In the genomic region with DNA sequence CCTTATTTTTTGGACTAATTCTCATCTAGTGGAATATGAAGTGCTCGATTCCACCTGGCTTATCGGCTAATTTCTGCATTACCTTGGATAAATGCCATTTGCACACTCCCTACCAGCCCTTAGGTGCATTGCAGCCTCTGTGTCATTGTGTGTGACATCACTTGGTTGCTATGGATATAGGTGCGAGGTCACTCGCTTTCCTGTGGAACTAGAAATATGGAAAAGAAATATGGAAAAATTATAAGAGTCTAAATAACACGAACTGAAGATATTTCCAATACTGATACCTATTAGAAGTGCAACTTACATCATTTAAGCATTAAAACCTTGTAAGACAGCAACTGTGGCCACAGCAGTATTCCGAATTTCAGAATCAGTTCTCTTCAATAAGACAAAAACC, we compare ENCODE assay signal across 8 cellular contexts. TPM values are rescaled to one million over a fixed set of nuclear protein-coding genes. Genes with fewer than 3 reads are reported as not detected.
DNase-seq lines count a peak whose midpoint lies in the region; ATAC-seq and TF ChIP-seq lines count a peak whose summit lies in the region.

No MANE protein-coding gene starts in this region.

- H3K4me3 ChIP-seq in Caco-2 (ENCODE audit: low read depth, low read length) = peak overlapping the region; percentile 91
- peak overlapping the region; percentile 86 for H3K4me3 ChIP-seq in Karpas-422 (ENCODE audit: low read length)
- H3K4me3 ChIP-seq in iPS-20b (ENCODE audit: low read length) = peak overlapping the region; percentile 92
- H3K4me3 ChIP-seq in subcutaneous abdominal adipose tissue (ENCODE audit: low read depth in 1 of 5, low read length in 5 of 5) = peak overlapping the region; percentile 87 to 99 (median 96)

- peaks cover 7% of the 10 kb centered on the region for H3K4me1 Mint-ChIP-seq in Caco-2 (ENCODE audit: low read depth, unreplicated experiment)
- peaks cover 44% of the 10 kb centered on the region for H3K4me1 Mint-ChIP-seq in activated CD8-positive, alpha-beta T cell treated with anti-CD3 and anti-CD28 coated beads, Interleukin-2, amount 10 ng/mL, durations not matched to agents 7 days and 5 days (ENCODE audit: low read depth)

- H3K27ac ChIP-seq in Karpas-422 (ENCODE audit: low read length) = peak overlapping the region; percentile 77
- H3K27ac ChIP-seq in iPS-20b (ENCODE audit: low read length) = no peak overlapping the region
- peak overlapping the region; percentile 99 for H3K27ac ChIP-seq in subcutaneous abdominal adipose tissue (ENCODE audit: low read depth, low read length)

- no peak overlapping the region for H2AFZ ChIP-seq in Karpas-422 (ENCODE audit: low read length)

- H3K27me3 ChIP-seq in Caco-2 (replicated peaks; ENCODE audit: control insufficient read depth, insufficient read depth, low read length) (no peaks in the 10 kb centered on the region), Karpas-422 (ENCODE audit: low read length) (no peaks in the 10 kb centered on the region), iPS-20b (ENCODE audit: insufficient read depth, low read length) (no peaks in the 10 kb centered on the region), subcutaneous abdominal adipose tissue (ENCODE audit: control insufficient read depth in 5 of 5, insufficient read depth in 4 of 5, low read length in 5 of 5) (no peaks in the 10 kb centered on the region)

- peak overlapping the region; percentile 95 for H3K4me2 ChIP-seq in Karpas-422 (ENCODE audit: low read depth, low read length, poor library complexity, severe bottlenecking)

- ATAC-seq in activated CD8-positive, alpha-beta T cell treated with anti-CD3 and anti-CD28 coated beads, Interleukin-2, amount 10 ng/mL, durations not matched to agents 7 days and 5 days = no peak
- no peak for ATAC-seq in HG03571 (IDR thresholded peaks at IDR 0.05; ENCODE audit: unreplicated experiment)

- H3K9me3 ChIP-seq in Caco-2 (no peaks in the 10 kb centered on the region), Karpas-422 (ENCODE audit: low read length) (no peaks in the 10 kb centered on the region), iPS-20b (ENCODE audit: insufficient read depth, low read depth, low read length) (no peaks in the 10 kb centered on the region; the same call in 1 of the 2 replicates), subcutaneous abdominal adipose tissue (ENCODE audit: control insufficient read depth in 5 of 5, low read length in 5 of 5) (no peaks in the 10 kb centered on the region)

- no peaks in the 10 kb centered on the region for H3K27me3 Mint-ChIP-seq in Caco-2 (ENCODE audit: insufficient read depth, unreplicated experiment)
- no peaks in the 10 kb centered on the region for H3K27me3 Mint-ChIP-seq in activated CD8-positive, alpha-beta T cell treated with anti-CD3 and anti-CD28 coated beads, Interleukin-2, amount 10 ng/mL, durations not matched to agents 7 days and 5 days (ENCODE audit: low read depth)

- intact Hi-C loops in Caco-2 (cut with micrococcal nuclease; ENCODE audit: unreplicated experiment) = loop anchor here (5.0 kb wide), 1 partner anchor 65 kb away; no protein-coding TSS in a partner anchor

- H3K27ac Mint-ChIP-seq in Caco-2 (ENCODE audit: unreplicated experiment) = peak overlapping the region; percentile 89
- H3K27ac Mint-ChIP-seq in activated CD8-positive, alpha-beta T cell treated with anti-CD3 and anti-CD28 coated beads, Interleukin-2, amount 10 ng/mL, durations not matched to agents 7 days and 5 days = peak overlapping the region; percentile 98

- peaks cover 53% of the 10 kb centered on the region for H4K20me1 ChIP-seq in Karpas-422 (ENCODE audit: insufficient read depth, low read depth, low read length)

- DNase-seq in Caco-2 = peak in 1 of 2 experiments; percentile 43
- DNase-seq in Karpas-422 = no peak
- no peak for DNase-seq in activated CD8-positive, alpha-beta T cell treated with anti-CD3 and anti-CD28 coated beads, Interleukin-2, amount 10 ng/mL, durations not matched to agents 7 days and 5 days
- DNase-seq in NCI-H1930 (lab: John Stamatoyannopoulos, UW) = no peak
- no peak for DNase-seq in AG08396 (ENCODE audit: low spot score)

- peak overlapping the region; percentile 86 for H3K9ac ChIP-seq in Karpas-422 (ENCODE audit: low read length)
- H3K9ac ChIP-seq in iPS-20b (ENCODE audit: low read depth, low read length) = peak overlapping the region; percentile 96; the same call in 1 of the 2 replicates
- peak overlapping the region; percentile 89 to 99 (median 94) for H3K9ac ChIP-seq in subcutaneous abdominal adipose tissue (ENCODE audit: low read length in 5 of 5)

- H3K36me3 Mint-ChIP-seq in Caco-2 (ENCODE audit: insufficient read depth, unreplicated experiment) = peaks cover 76% of the 10 kb centered on the region
- peaks cover 43% of the 10 kb centered on the region for H3K36me3 Mint-ChIP-seq in activated CD8-positive, alpha-beta T cell treated with anti-CD3 and anti-CD28 coated beads, Interleukin-2, amount 10 ng/mL, durations not matched to agents 7 days and 5 days (ENCODE audit: low read depth)

- no peak for TF ChIP-seq CTCF in Caco-2 (IDR thresholded peaks at IDR 0.05; ENCODE audit: insufficient read depth in 1 of 2, low read depth in 1 of 2, low read length in 1 of 2, severe bottlenecking in 1 of 2, unreplicated experiment in 1 of 2)

- no peaks in the 10 kb centered on the region for H3K9me2 ChIP-seq in Karpas-422 (replicated peaks; ENCODE audit: insufficient read depth, low read length)

- POLR2A ChIA-PET in Caco-2 (lab: Charles Lee) = no interaction called here
- POLR2A ChIA-PET in activated CD8-positive, alpha-beta T cell treated with anti-CD3 and anti-CD28 coated beads, Interleukin-2, amount 10 ng/mL, durations not matched to agents 7 days and 5 days (lab: Charles Lee) = interaction anchor here (3.9 kb wide), 1 partner anchor 39 kb away, joined by 55 read pairs; no protein-coding TSS in a partner anchor

- H3K4me3 Mint-ChIP-seq in Caco-2 (ENCODE audit: unreplicated experiment) = peak overlapping the region; percentile 87
- H3K4me3 Mint-ChIP-seq in activated CD8-positive, alpha-beta T cell treated with anti-CD3 and anti-CD28 coated beads, Interleukin-2, amount 10 ng/mL, durations not matched to agents 7 days and 5 days = peak overlapping the region; percentile 98

- H3K79me2 ChIP-seq in Karpas-422 (ENCODE audit: low read length) = peaks cover 70% of the 10 kb centered on the region

- no peaks in the 10 kb centered on the region; the same call in none of the 2 replicates for H3K36me3 ChIP-seq in Caco-2 (ENCODE audit: control insufficient read depth, insufficient read depth, low read length)
- H3K36me3 ChIP-seq in Karpas-422 (ENCODE audit: insufficient read depth, low read length) = peaks cover 39% of the 10 kb centered on the region
- H3K36me3 ChIP-seq in iPS-20b (ENCODE audit: insufficient read depth, low read depth, low read length) = peaks cover 51% of the 10 kb centered on the region
- H3K36me3 ChIP-seq in subcutaneous abdominal adipose tissue (ENCODE audit: control insufficient read depth in 5 of 5, insufficient read depth in 5 of 5, low read length in 5 of 5) = peaks cover 4 to 13% (median 7%) of the 10 kb centered on the region in 5 donors

- BruUV-seq in Caco-2 (replicated peaks; lab: Mats Ljungman, UMichigan) = no TSS peak

- CTCF ChIA-PET in Caco-2 (lab: Charles Lee) = no interaction called here
- CTCF ChIA-PET in activated CD8-positive, alpha-beta T cell treated with anti-CD3 and anti-CD28 coated beads, Interleukin-2, amount 10 ng/mL, durations not matched to agents 7 days and 5 days (lab: Charles Lee) = interaction anchor here (1.2 kb wide), 1 partner anchor 23 kb away, joined by 3 read pairs; no protein-coding TSS in a partner anchor

- H3K9me3 Mint-ChIP-seq in Caco-2 (ENCODE audit: unreplicated experiment) = no peaks in the 10 kb centered on the region
- H3K9me3 Mint-ChIP-seq in activated CD8-positive, alpha-beta T cell treated with anti-CD3 and anti-CD28 coated beads, Interleukin-2, amount 10 ng/mL, durations not matched to agents 7 days and 5 days (ENCODE audit: insufficient read depth) = peaks cover 5% of the 10 kb centered on the region

- peaks cover 17% of the 10 kb centered on the region for H3K4me1 ChIP-seq in Caco-2
- H3K4me1 ChIP-seq in Karpas-422 (ENCODE audit: low read length) = peaks cover 37% of the 10 kb centered on the region
- peaks cover 28% of the 10 kb centered on the region for H3K4me1 ChIP-seq in iPS-20b (ENCODE audit: insufficient read depth, low read length)
- H3K4me1 ChIP-seq in subcutaneous abdominal adipose tissue (ENCODE audit: control insufficient read depth in 5 of 5, insufficient read depth in 5 of 5, low read length in 5 of 5) = peaks cover 3 to 68% (median 62%) of the 10 kb centered on the region in 5 donors

RNA-seq across cellular contexts. Expression of gene YWHAG, which starts 2.0 kb away (rescaled TPM):
- total RNA-seq in Caco-2 (2022) = 141 and 150 TPM in 2 replicates
- total RNA-seq in Karpas-422 (2014; rRNA removed; shearing (Covaris generic); ENCODE audit: low replicate concordance) = 49.1 and 64.1 TPM in 2 replicates
- total RNA-seq in activated CD8-positive, alpha-beta T cell treated with anti-CD3 and anti-CD28 coated beads, Interleukin-2, amount 10 ng/mL, durations not matched to agents 7 days and 5 days = 10 to 100 TPM; 77.9 to 79.3 TPM

RNA-seq across cellular contexts. Expression of gene SSC4D, which starts 52.7 kb away (rescaled TPM):
- total RNA-seq in Caco-2 (2022) = 1.1 and 1.6 TPM in 2 replicates
- total RNA-seq in Karpas-422 (2014; rRNA removed; shearing (Covaris generic); ENCODE audit: low replicate concordance) = not detected in 2 replicates
- total RNA-seq in activated CD8-positive, alpha-beta T cell treated with anti-CD3 and anti-CD28 coated beads, Interleukin-2, amount 10 ng/mL, durations not matched to agents 7 days and 5 days = under 1 TPM in 1 of 2 experiments, not detected in 1; 0.47 TPM

RNA-seq across cellular contexts. Expression of gene HSPB1, which starts 54.4 kb away (rescaled TPM):
- total RNA-seq in Caco-2 (2022) = 82.1 and 89.1 TPM in 2 replicates
- total RNA-seq in Karpas-422 (2014; rRNA removed; shearing (Covaris generic); ENCODE audit: low replicate concordance) = 5.2 and 17.7 TPM in 2 replicates
- total RNA-seq in activated CD8-positive, alpha-beta T cell treated with anti-CD3 and anti-CD28 coated beads, Interleukin-2, amount 10 ng/mL, durations not matched to agents 7 days and 5 days = 10 to 100 TPM; 37.2 to 40.4 TPM
